Comparison of ENCODE assay signal across 11 cellular contexts in genomic region chr3:149384911-149385321, GRCh38. TPM values are rescaled to one million over a fixed set of nuclear protein-coding genes. Genes with fewer than 3 reads are reported as not detected.
A peak's percentile ranks its signal among the peaks of the same experiment; 100 is the strongest.
DNase-seq lines count a peak whose midpoint lies in the region; ATAC-seq and TF ChIP-seq lines count a peak whose summit lies in the region.
"Had no signal": no experiment of that assay in that cellular context is flagged by ENCODE, and none has a peak within 500 bp of the region (broad histone marks: within the 10 kb centered on the region; RNA-seq: fewer than 3 reads in every experiment).

No MANE protein-coding gene starts in this region.

- H3K9me3 ChIP-seq in heart right ventricle: peaks cover 0 to 5% (median 0%) of the 10 kb centered on the region in 11 donors
- no peaks in the 10 kb centered on the region for H3K9me3 ChIP-seq in uterus
- no peaks in the 10 kb centered on the region for H3K9me3 ChIP-seq in CD8-positive, alpha-beta T cell (ENCODE audit: low read length)

- H3K4me3 Mint-ChIP-seq in MCF 10A (ENCODE audit: unreplicated experiment): no peak overlapping the region
- no peak overlapping the region for H3K4me3 Mint-ChIP-seq in CD8-positive, alpha-beta T cell

- no peaks in the 10 kb centered on the region for H3K9me3 Mint-ChIP-seq in MCF 10A (ENCODE audit: unreplicated experiment)
- no peaks in the 10 kb centered on the region for H3K9me3 Mint-ChIP-seq in CD8-positive, alpha-beta T cell
- H3K9me3 Mint-ChIP-seq: activated naive CD4-positive, alpha-beta T cell treated with anti-CD3 and anti-CD28 coated beads, Interleukin-2, amount 50 U/mL, for 72 hours had no signal

- TF ChIP-seq CTCF in heart right ventricle (IDR thresholded peaks at IDR 0.05): no peak
- TF ChIP-seq CTCF in MCF 10A (IDR thresholded peaks at IDR 0.05; ENCODE audit: unreplicated experiment): no peak
- TF ChIP-seq CTCF in uterus (IDR thresholded peaks at IDR 0.05): no peak
- no peak for TF ChIP-seq CTCF in CD8-positive, alpha-beta T cell (IDR thresholded peaks at IDR 0.05)

- H3K4me3 ChIP-seq in heart right ventricle (no peak overlapping the region), uterus (no peak overlapping the region)
- no peak overlapping the region for H3K4me3 ChIP-seq in CD8-positive, alpha-beta T cell (ENCODE audit: low read depth, low read length)
- H3K4me3 ChIP-seq: SK-N-MC had no signal

- WGBS in heart right ventricle, 2 donors: 73 to 90% methylated on average over 6 of the region's 6 CpGs

- no peak for DNase-seq in heart right ventricle
- DNase-seq in cardiac septum (ENCODE audit: low spot score): no peak
- peak; percentile 88 for DNase-seq in MCF 10A (ENCODE audit: unreplicated experiment)
- DNase-seq in islet precursor cell: peak; percentile 81
- peak; percentile 27 to 61 for DNase-seq in uterus
- no peak for DNase-seq in CD8-positive, alpha-beta T cell
- no peak for DNase-seq in NCI-H345 (lab: John Stamatoyannopoulos, UW)
- DNase-seq in D341Med (ENCODE audit: low spot score): no peak
- DNase-seq: NCI-H2029 had no signal

- CTCF ChIA-PET in MCF 10A (lab: Yijun Ruan, JAX): interaction anchor here (0.6 to 2.0 kb wide), 10 partner anchors 9 to 264 kb away, joined by 3 to 8 read pairs (median 4); no protein-coding TSS in a partner anchor
- CTCF ChIA-PET in CD8-positive, alpha-beta T cell (lab: Charles Lee): no interaction called here

- H3K27ac Mint-ChIP-seq in MCF 10A (ENCODE audit: low read depth, unreplicated experiment): peak overlapping the region; percentile 98
- no peak overlapping the region for H3K27ac Mint-ChIP-seq in CD8-positive, alpha-beta T cell
- H3K27ac Mint-ChIP-seq: activated naive CD4-positive, alpha-beta T cell treated with anti-CD3 and anti-CD28 coated beads, Interleukin-2, amount 50 U/mL, for 72 hours had no signal

- peaks cover 2 to 58% (median 25%) of the 10 kb centered on the region in 9 donors for H3K4me1 ChIP-seq in heart right ventricle
- peaks cover 0 to 11% of the 10 kb centered on the region in 2 donors for H3K4me1 ChIP-seq in uterus
- no peaks in the 10 kb centered on the region for H3K4me1 ChIP-seq in CD8-positive, alpha-beta T cell (ENCODE audit: insufficient read depth, low read length)

- no peaks in the 10 kb centered on the region for H3K36me3 Mint-ChIP-seq in MCF 10A (ENCODE audit: insufficient read depth, unreplicated experiment)
- no peaks in the 10 kb centered on the region for H3K36me3 Mint-ChIP-seq in CD8-positive, alpha-beta T cell
- H3K36me3 Mint-ChIP-seq: activated naive CD4-positive, alpha-beta T cell treated with anti-CD3 and anti-CD28 coated beads, Interleukin-2, amount 50 U/mL, for 72 hours had no signal

- BruUV-seq in MCF 10A (replicated peaks; lab: Mats Ljungman, UMichigan): no TSS peak

- intact Hi-C loops in heart right ventricle (cut with DNase I): loop anchor here in 2 of 10 donors (5.0 kb wide), 2 partner anchors 33 to 43 kb away; no protein-coding TSS in a partner anchor
- intact Hi-C loops in cardiac septum (cut with DNase I): no loop called here
- intact Hi-C loops in MCF 10A (cut with micrococcal nuclease): loop anchor here (5.0 kb wide), 1 partner anchor 83 kb away; no protein-coding TSS in a partner anchor
- intact Hi-C loops in uterus (cut with DNase I; ENCODE audit: low total_unique reads): no loop called here
- intact Hi-C loops in CD8-positive, alpha-beta T cell (cut with DNase I, micrococcal nuclease): no loop called here

- peak in 1 of 8 donors; percentile 43 for ATAC-seq in heart right ventricle
- ATAC-seq in CD8-positive, alpha-beta T cell: no peak

- peak overlapping the region in 6 of 10 donors; percentile 42 to 87 (median 80) for H3K27ac ChIP-seq in heart right ventricle
- peak overlapping the region; percentile 80 to 86 for H3K27ac ChIP-seq in uterus
- no peak overlapping the region for H3K27ac ChIP-seq in CD8-positive, alpha-beta T cell (ENCODE audit: low read depth, low read length)
- H3K27ac ChIP-seq: SK-N-MC had no signal

- H3K27me3 Mint-ChIP-seq in MCF 10A (ENCODE audit: insufficient read depth, unreplicated experiment): no peaks in the 10 kb centered on the region
- no peaks in the 10 kb centered on the region for H3K27me3 Mint-ChIP-seq in CD8-positive, alpha-beta T cell (ENCODE audit: low read depth)

- H3K27me3 ChIP-seq in heart right ventricle (no peaks in the 10 kb centered on the region), uterus (no peaks in the 10 kb centered on the region)
- no peaks in the 10 kb centered on the region for H3K27me3 ChIP-seq in CD8-positive, alpha-beta T cell (ENCODE audit: insufficient read depth, low read length)

- POLR2A ChIA-PET in MCF 10A (lab: Yijun Ruan, JAX): interaction anchor here (0.5 to 10.0 kb wide), 11 partner anchors 11 to 1190 kb away, joined by 3 to 217 read pairs (median 6); partner anchors contain the start of genes TM4SF1 and TM4SF4
- POLR2A ChIA-PET in CD8-positive, alpha-beta T cell (lab: Charles Lee): no interaction called here

- TF ChIP-seq POLR2A in uterus (IDR thresholded peaks at IDR 0.05): no peak

- H3K36me3 ChIP-seq in heart right ventricle: no peaks in the 10 kb centered on the region
- H3K36me3 ChIP-seq in uterus: no peaks in the 10 kb centered on the region
- no peaks in the 10 kb centered on the region for H3K36me3 ChIP-seq in CD8-positive, alpha-beta T cell (ENCODE audit: insufficient read depth, low read length)

- H3K4me1 Mint-ChIP-seq in MCF 10A (ENCODE audit: insufficient read depth, unreplicated experiment): peaks cover 49% of the 10 kb centered on the region
- no peaks in the 10 kb centered on the region for H3K4me1 Mint-ChIP-seq in CD8-positive, alpha-beta T cell (ENCODE audit: low read depth)

RNA-seq across cellular contexts. Expression of gene TM4SF1, which starts 7.5 kb away (rescaled TPM):
- total RNA-seq in heart right ventricle (100 to 1,000 TPM in 5 of 10 donors, 10 to 100 TPM in 5; 63.6 to 142 (median 95.2) TPM), cardiac septum (84.7 TPM), MCF 10A (2022) (20.1 and 27.7 TPM in 2 replicates), uterus (100 to 1,000 TPM; 102 to 118 (median 113) TPM)
- 100 to 1,000 TPM; 131 to 132 TPM for polyA plus RNA-seq in heart right ventricle
- total RNA-seq in CD8-positive, alpha-beta T cell: not detected
- total RNA-seq: activated naive CD4-positive, alpha-beta T cell treated with anti-CD3 and anti-CD28 coated beads, Interleukin-2, amount 50 U/mL, for 72 hours had no signal

RNA-seq across cellular contexts. Expression of gene TM4SF18, which starts 51.5 kb away (rescaled TPM):
- total RNA-seq in heart right ventricle (10 to 100 TPM in 6 of 10 donors, 1 to 10 TPM in 4; 4.1 to 21.2 (median 10.3) TPM), cardiac septum (4.1 TPM), MCF 10A (2022) (not detected in 2 replicates), uterus (10 to 100 TPM in 3 of 4 donors, 1 to 10 TPM in 1; 6.7 to 35.5 (median 14.6) TPM)
- 1 to 10 TPM; 6.0 TPM for polyA plus RNA-seq in heart right ventricle
- not detected for total RNA-seq in CD8-positive, alpha-beta T cell
- total RNA-seq: activated naive CD4-positive, alpha-beta T cell treated with anti-CD3 and anti-CD28 coated beads, Interleukin-2, amount 50 U/mL, for 72 hours had no signal

Comparison
In these comparisons a context has a peak if more than half of its experiments do, and no peak if none do; other contexts are left out.
1. DNase-seq: peak in MCF 10A (single experiment), islet precursor cell (single experiment) and uterus (2 of 2); none in heart right ventricle (0 of 2), cardiac septum (single experiment), CD8-positive, alpha-beta T cell (0 of 7), NCI-H345 (single experiment) and D341Med (single experiment).
2. RNA of gene TM4SF1, which starts 7.5 kb away (total RNA-seq): 102 to 118 TPM in uterus, 63.6 to 142 TPM in heart right ventricle, 84.7 TPM in cardiac septum (single experiment) and 20.1 to 27.7 TPM in MCF 10A; not detected in CD8-positive, alpha-beta T cell; every median in the first group is over 10 times any median in the second.